In genomic region chr15:63848881-63849551, GRCh38 we compare ENCODE assay signal across 24 cellular contexts. TPM values are rescaled to one million over a fixed set of nuclear protein-coding genes. Genes with fewer than 3 reads are reported as not detected.
DNase-seq lines count a peak whose midpoint lies in the region; ATAC-seq and TF ChIP-seq lines count a peak whose summit lies in the region.
"Had no signal": no experiment of that assay in that cellular context is flagged by ENCODE, and none has a peak within 500 bp of the region (broad histone marks: within the 10 kb centered on the region; RNA-seq: fewer than 3 reads in every experiment).

No MANE protein-coding gene starts in this region.

- no peak for TF ChIP-seq POLR2A in breast epithelium (IDR thresholded peaks at IDR 0.05)

- H3K4me1 ChIP-seq in breast epithelium, result no peaks in the 10 kb centered on the region
- H3K4me1 ChIP-seq: stomach, thyroid gland had no signal

- no peaks in the 10 kb centered on the region for H3K9me3 ChIP-seq in breast epithelium
- H3K9me3 ChIP-seq: stomach, thyroid gland had no signal

- DNase-seq in activated CD4-positive, alpha-beta memory T cell treated with anti-CD3 and anti-CD28 coated beads for 36 hours, result no peak
- no peak for DNase-seq in activated CD4-positive, alpha-beta memory T cell treated with anti-CD3 and anti-CD28 coated beads, Interleukin-2, amount 10 ng/mL, durations not matched to agents 7 days and 5 days
- peak; percentile 20 for DNase-seq in GDM1 (lab: John Stamatoyannopoulos, UW)
- DNase-seq in activated CD8-positive, alpha-beta T cell treated with anti-CD3 and anti-CD28 coated beads for 36 hours, result no peak
- no peak for DNase-seq in stimulated activated effector memory CD8-positive, alpha-beta T cell treated with anti-CD3 and anti-CD28 coated beads, Interleukin-12 subunit alpha, Interleukin-12 subunit beta, amount 100 ng/mL, for 72 hours (ENCODE audit: low spot score in 2 of 2)
- DNase-seq in inferior parietal cortex (ENCODE audit: extremely low spot score), result no peak
- no peak for DNase-seq in SKM-1 treated with dmso at 0.1 percent for 144 hours (lab: John Stamatoyannopoulos, UW; ENCODE audit: unreplicated experiment)
- DNase-seq in breast epithelium (ENCODE audit: low spot score in 2 of 2), result no peak
- DNase-seq: aorta; cortex of kidney; DMS79; effector memory CD8-positive, alpha-beta T cell; left ventricle myocardium superior; NCI-H446; NCI-H774; stimulated activated CD4-positive, alpha-beta T cell treated with anti-CD3 and anti-CD28 coated beads, Interleukin-15, amount 100 ng/mL, for 24 hours; stomach; T-helper 9 cell; thyroid gland had no signal

- CTCF ChIA-PET in activated CD4-positive, alpha-beta memory T cell treated with anti-CD3 and anti-CD28 coated beads for 36 hours (lab: Charles Lee), result interaction anchor here (0.6 kb wide), 1 partner anchor 37 kb away, joined by 3 read pairs; no protein-coding TSS in a partner anchor
- CTCF ChIA-PET in activated CD4-positive, alpha-beta memory T cell treated with anti-CD3 and anti-CD28 coated beads, Interleukin-2, amount 10 ng/mL, durations not matched to agents 7 days and 5 days (lab: Charles Lee), result interaction anchor here (1.3 kb wide), 1 partner anchor 10 kb away, joined by 3 read pairs; no protein-coding TSS in a partner anchor
- CTCF ChIA-PET in activated CD8-positive, alpha-beta T cell treated with anti-CD3 and anti-CD28 coated beads for 36 hours (lab: Charles Lee), result interaction anchor here (0.6 to 2.5 kb wide), 5 partner anchors 9 to 43 kb away, joined by 3 to 10 read pairs (median 5); no protein-coding TSS in a partner anchor

- H3K27me3 Mint-ChIP-seq in activated CD4-positive, alpha-beta memory T cell treated with anti-CD3 and anti-CD28 coated beads for 36 hours, result no peaks in the 10 kb centered on the region
- no peaks in the 10 kb centered on the region for H3K27me3 Mint-ChIP-seq in activated CD4-positive, alpha-beta memory T cell treated with anti-CD3 and anti-CD28 coated beads, Interleukin-2, amount 10 ng/mL, durations not matched to agents 7 days and 5 days
- no peaks in the 10 kb centered on the region for H3K27me3 Mint-ChIP-seq in activated CD8-positive, alpha-beta T cell treated with anti-CD3 and anti-CD28 coated beads for 36 hours
- H3K27me3 Mint-ChIP-seq: activated naive CD4-positive, alpha-beta T cell treated with anti-CD3 and anti-CD28 coated beads, Interleukin-2, amount 50 U/mL, for 24 hours had no signal

- POLR2A ChIA-PET in activated CD4-positive, alpha-beta memory T cell treated with anti-CD3 and anti-CD28 coated beads for 36 hours (lab: Charles Lee), result interaction anchor here (0.6 to 1.0 kb wide), 2 partner anchors 11 to 44 kb away, joined by 4 to 5 read pairs; no protein-coding TSS in a partner anchor
- POLR2A ChIA-PET in activated CD4-positive, alpha-beta memory T cell treated with anti-CD3 and anti-CD28 coated beads, Interleukin-2, amount 10 ng/mL, durations not matched to agents 7 days and 5 days (lab: Charles Lee), result interaction anchor here (1.2 kb wide), 1 partner anchor 10 kb away, joined by 3 read pairs; no protein-coding TSS in a partner anchor
- POLR2A ChIA-PET in activated CD8-positive, alpha-beta T cell treated with anti-CD3 and anti-CD28 coated beads for 36 hours (lab: Charles Lee), result interaction anchor here (0.6 to 1.2 kb wide), 3 partner anchors 9 to 43 kb away, joined by 3 to 4 read pairs (median 4); no protein-coding TSS in a partner anchor

- no peaks in the 10 kb centered on the region for H3K9me3 Mint-ChIP-seq in activated CD4-positive, alpha-beta memory T cell treated with anti-CD3 and anti-CD28 coated beads for 36 hours
- H3K9me3 Mint-ChIP-seq in activated CD4-positive, alpha-beta memory T cell treated with anti-CD3 and anti-CD28 coated beads, Interleukin-2, amount 10 ng/mL, durations not matched to agents 7 days and 5 days, result peaks cover 2% of the 10 kb centered on the region
- H3K9me3 Mint-ChIP-seq in activated CD8-positive, alpha-beta T cell treated with anti-CD3 and anti-CD28 coated beads for 36 hours, result no peaks in the 10 kb centered on the region
- H3K9me3 Mint-ChIP-seq in stimulated activated effector memory CD8-positive, alpha-beta T cell treated with anti-CD3 and anti-CD28 coated beads, Interleukin-12 subunit alpha, Interleukin-12 subunit beta, amount 100 ng/mL, for 72 hours, result no peaks in the 10 kb centered on the region
- H3K9me3 Mint-ChIP-seq: activated naive CD4-positive, alpha-beta T cell treated with anti-CD3 and anti-CD28 coated beads, Interleukin-2, amount 50 U/mL, for 24 hours; activated T-helper 2 cell treated with anti-CD3 and anti-CD28 coated beads, Interferon-gamma antibody, Interleukin-2, Interleukin-4, amounts not matched to agents 10 μg/mL and 5 μg/mL and 100 μg/mL, durations not matched to agents 14 hours and 24 hours and 36 hours; effector memory CD8-positive, alpha-beta T cell had no signal

- no peak overlapping the region for H3K4me3 Mint-ChIP-seq in activated CD4-positive, alpha-beta memory T cell treated with anti-CD3 and anti-CD28 coated beads for 36 hours
- H3K4me3 Mint-ChIP-seq in activated CD4-positive, alpha-beta memory T cell treated with anti-CD3 and anti-CD28 coated beads, Interleukin-2, amount 10 ng/mL, durations not matched to agents 7 days and 5 days, result no peak overlapping the region
- H3K4me3 Mint-ChIP-seq in activated CD8-positive, alpha-beta T cell treated with anti-CD3 and anti-CD28 coated beads for 36 hours, result no peak overlapping the region
- H3K4me3 Mint-ChIP-seq in stimulated activated effector memory CD8-positive, alpha-beta T cell treated with anti-CD3 and anti-CD28 coated beads, Interleukin-12 subunit alpha, Interleukin-12 subunit beta, amount 100 ng/mL, for 72 hours, result no peak overlapping the region
- H3K4me3 Mint-ChIP-seq: activated naive CD4-positive, alpha-beta T cell treated with anti-CD3 and anti-CD28 coated beads, Interleukin-2, amount 50 U/mL, for 24 hours; effector memory CD8-positive, alpha-beta T cell had no signal

- H3K27ac ChIP-seq in breast epithelium, result no peak overlapping the region
- H3K27ac ChIP-seq: cardiac muscle cell, KMS-11, RWPE1, stomach, thyroid gland had no signal

- intact Hi-C loops in activated CD4-positive, alpha-beta memory T cell treated with anti-CD3 and anti-CD28 coated beads for 36 hours (cut with micrococcal nuclease), result no loop called here
- intact Hi-C loops in activated CD8-positive, alpha-beta T cell treated with anti-CD3 and anti-CD28 coated beads for 36 hours (cut with micrococcal nuclease), result no loop called here
- intact Hi-C loops in breast epithelium (cut with DNase I; ENCODE audit: low total_unique reads), result no loop called here

- H3K36me3 ChIP-seq in breast epithelium, result no peaks in the 10 kb centered on the region
- H3K36me3 ChIP-seq: cardiac muscle cell, stomach, thyroid gland had no signal

- H3K4me3 ChIP-seq in breast epithelium, result no peak overlapping the region
- H3K4me3 ChIP-seq: cardiac muscle cell, stomach, thyroid gland had no signal

- no peaks in the 10 kb centered on the region for H3K36me3 Mint-ChIP-seq in activated CD4-positive, alpha-beta memory T cell treated with anti-CD3 and anti-CD28 coated beads for 36 hours
- no peaks in the 10 kb centered on the region for H3K36me3 Mint-ChIP-seq in activated CD4-positive, alpha-beta memory T cell treated with anti-CD3 and anti-CD28 coated beads, Interleukin-2, amount 10 ng/mL, durations not matched to agents 7 days and 5 days (ENCODE audit: low read depth)
- H3K36me3 Mint-ChIP-seq in activated CD8-positive, alpha-beta T cell treated with anti-CD3 and anti-CD28 coated beads for 36 hours (ENCODE audit: low read depth), result no peaks in the 10 kb centered on the region
- H3K36me3 Mint-ChIP-seq in stimulated activated effector memory CD8-positive, alpha-beta T cell treated with anti-CD3 and anti-CD28 coated beads, Interleukin-12 subunit alpha, Interleukin-12 subunit beta, amount 100 ng/mL, for 72 hours, result no peaks in the 10 kb centered on the region

- ATAC-seq in activated CD8-positive, alpha-beta T cell treated with anti-CD3 and anti-CD28 coated beads for 36 hours, result peak; percentile 20
- ATAC-seq in stimulated activated effector memory CD8-positive, alpha-beta T cell treated with anti-CD3 and anti-CD28 coated beads, Interleukin-12 subunit alpha, Interleukin-12 subunit beta, amount 100 ng/mL, for 72 hours, result no peak
- ATAC-seq: effector memory CD8-positive, alpha-beta T cell; left ventricle myocardium superior had no signal

- H3K4me1 Mint-ChIP-seq in activated CD4-positive, alpha-beta memory T cell treated with anti-CD3 and anti-CD28 coated beads for 36 hours (ENCODE audit: low read depth), result peaks cover 6% of the 10 kb centered on the region
- peaks cover 7% of the 10 kb centered on the region for H3K4me1 Mint-ChIP-seq in activated CD4-positive, alpha-beta memory T cell treated with anti-CD3 and anti-CD28 coated beads, Interleukin-2, amount 10 ng/mL, durations not matched to agents 7 days and 5 days
- H3K4me1 Mint-ChIP-seq in activated CD8-positive, alpha-beta T cell treated with anti-CD3 and anti-CD28 coated beads for 36 hours (ENCODE audit: low read depth), result peaks cover 9% of the 10 kb centered on the region
- H3K4me1 Mint-ChIP-seq in stimulated activated effector memory CD8-positive, alpha-beta T cell treated with anti-CD3 and anti-CD28 coated beads, Interleukin-12 subunit alpha, Interleukin-12 subunit beta, amount 100 ng/mL, for 72 hours, result no peaks in the 10 kb centered on the region

- TF ChIP-seq CTCF in activated CD8-positive, alpha-beta T cell treated with anti-CD3 and anti-CD28 coated beads for 36 hours (IDR thresholded peaks at IDR 0.05), result no peak
- TF ChIP-seq CTCF in breast epithelium (IDR thresholded peaks at IDR 0.05), result no peak

- H3K27ac Mint-ChIP-seq in activated CD4-positive, alpha-beta memory T cell treated with anti-CD3 and anti-CD28 coated beads for 36 hours, result peak overlapping the region; percentile 33
- H3K27ac Mint-ChIP-seq in activated CD4-positive, alpha-beta memory T cell treated with anti-CD3 and anti-CD28 coated beads, Interleukin-2, amount 10 ng/mL, durations not matched to agents 7 days and 5 days, result no peak overlapping the region
- no peak overlapping the region for H3K27ac Mint-ChIP-seq in activated CD8-positive, alpha-beta T cell treated with anti-CD3 and anti-CD28 coated beads for 36 hours
- peak overlapping the region; percentile 60 for H3K27ac Mint-ChIP-seq in stimulated activated effector memory CD8-positive, alpha-beta T cell treated with anti-CD3 and anti-CD28 coated beads, Interleukin-12 subunit alpha, Interleukin-12 subunit beta, amount 100 ng/mL, for 72 hours
- H3K27ac Mint-ChIP-seq: activated T-helper 2 cell treated with anti-CD3 and anti-CD28 coated beads, Interferon-gamma antibody, Interleukin-2, Interleukin-4, amounts not matched to agents 10 μg/mL and 5 μg/mL and 100 μg/mL, durations not matched to agents 14 hours and 24 hours and 36 hours; effector memory CD8-positive, alpha-beta T cell had no signal

- no peaks in the 10 kb centered on the region for H3K27me3 ChIP-seq in breast epithelium
- H3K27me3 ChIP-seq: cardiac muscle cell, stomach, thyroid gland had no signal

RNA-seq across cellular contexts. Expression of gene HERC1, which starts 15.3 kb away (rescaled TPM):
- 10 to 100 TPM; 48.6 to 55.7 TPM for total RNA-seq in activated CD4-positive, alpha-beta memory T cell treated with anti-CD3 and anti-CD28 coated beads for 36 hours
- total RNA-seq in activated CD4-positive, alpha-beta memory T cell treated with anti-CD3 and anti-CD28 coated beads, Interleukin-2, amount 10 ng/mL, durations not matched to agents 7 days and 5 days, result 10 to 100 TPM; 70.1 to 72.6 TPM
- total RNA-seq in activated CD8-positive, alpha-beta T cell treated with anti-CD3 and anti-CD28 coated beads for 36 hours, result 10 to 100 TPM; 56.7 to 70.5 TPM
- 100 to 1,000 TPM; 110 to 124 (median 114) TPM for total RNA-seq in breast epithelium

Comparison
In these comparisons a context has a peak if more than half of its experiments do, and no peak if none do; other contexts are left out.
1. H3K27ac Mint-ChIP-seq: peak in activated CD4-positive, alpha-beta memory T cell treated with anti-CD3 and anti-CD28 coated beads for 36 hours (single experiment) and stimulated activated effector memory CD8-positive, alpha-beta T cell treated with anti-CD3 and anti-CD28 coated beads, Interleukin-12 subunit alpha, Interleukin-12 subunit beta, amount 100 ng/mL, for 72 hours (single experiment); none in activated CD4-positive, alpha-beta memory T cell treated with anti-CD3 and anti-CD28 coated beads, Interleukin-2, amount 10 ng/mL, durations not matched to agents 7 days and 5 days (single experiment) and activated CD8-positive, alpha-beta T cell treated with anti-CD3 and anti-CD28 coated beads for 36 hours (single experiment).